Comparison of ENCODE assay signal across 2 cellular contexts in genomic region chr2:112818094-112818902, GRCh38.
TF ChIP-seq lines count a peak whose summit lies in the region.

No MANE protein-coding gene starts in this region.

TF ChIP-seq in SK-N-SH, 30 proteins besides CTCF, POLR2A, EP300 and RAD21 (continued from another document):
- TF ChIP-seq IRF3 (IDR thresholded peaks at IDR 0.05; ENCODE audit: low read depth, low read length) (no peak), RCOR1 (IDR thresholded peaks at IDR 0.05; ENCODE audit: low read length) (no peak), GABPA (IDR thresholded peaks at IDR 0.05; ENCODE audit: low read depth) (no peak), TCF12 (IDR thresholded peaks at IDR 0.05) (no peak), NRF1 (IDR thresholded peaks at IDR 0.05; ENCODE audit: low read depth, low read length) (no peak), FOXJ3 (CRISPR knock-in tag; IDR thresholded peaks at IDR 0.05) (no peak), MAX (IDR thresholded peaks at IDR 0.05; ENCODE audit: low read depth) (no peak), RFX5 (IDR thresholded peaks at IDR 0.05; ENCODE audit: low read length) (no peak), RXRA (IDR thresholded peaks at IDR 0.05; ENCODE audit: borderline replicate concordance, low read depth) (no peak), TAF1 (IDR thresholded peaks at IDR 0.05; ENCODE audit: borderline replicate concordance, low read depth, low read length) (no peak), ELF1 (IDR thresholded peaks at IDR 0.05) (no peak), USF2 (IDR thresholded peaks at IDR 0.05; ENCODE audit: borderline replicate concordance, low read depth, low read length) (no peak)

TF ChIP-seq in SK-N-SH treated with all-trans-retinoic acid at 6 μM for 48 hours, 23 proteins besides CTCF, POLR2A, EP300 and RAD21 (continued from another document):
- no peak for TF ChIP-seq TSHZ2 (CRISPR knock-in tag; IDR thresholded peaks at IDR 0.05)
- no peak for TF ChIP-seq CSDC2 (CRISPR knock-in tag; IDR thresholded peaks at IDR 0.05)
